In the genomic region with DNA sequence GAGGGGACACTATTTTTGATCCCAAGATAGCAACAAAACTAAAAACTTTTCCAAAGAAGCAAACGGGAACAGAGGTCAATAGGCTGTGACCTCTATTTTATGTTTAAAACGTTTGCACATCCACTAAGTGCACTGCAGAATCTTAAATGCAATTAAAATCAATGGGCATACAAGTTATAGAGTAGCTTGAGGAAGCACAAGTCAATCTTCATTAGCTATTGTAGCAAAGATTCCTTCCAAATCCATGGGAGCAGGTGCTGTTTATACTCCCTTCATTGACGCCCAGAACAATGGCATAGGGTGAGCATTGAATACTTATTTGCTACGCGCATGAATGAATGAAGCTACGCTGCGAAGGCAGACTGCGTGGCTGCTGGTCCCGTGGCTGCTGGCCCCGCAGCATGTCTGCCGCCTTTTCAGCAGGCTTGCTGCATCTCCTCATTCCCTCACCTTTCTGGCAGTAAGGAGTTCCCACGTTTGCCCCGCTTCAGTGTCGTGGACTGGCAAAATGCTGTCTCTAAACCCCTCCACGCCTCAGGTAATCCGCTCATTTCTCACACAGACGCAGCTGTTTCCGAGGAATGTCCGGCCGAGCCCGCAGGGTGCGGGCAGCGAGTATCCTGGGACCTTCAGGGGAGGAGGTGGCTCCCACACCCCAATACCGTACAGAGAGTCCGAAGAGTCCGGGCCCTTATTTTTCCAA, we compare ENCODE assay signal across 10 cellular contexts. TPM values are rescaled to one million over a fixed set of nuclear protein-coding genes. Genes with fewer than 3 reads are reported as not detected.
DNase-seq lines count a peak whose midpoint lies in the region; ATAC-seq, FAIRE-seq and TF ChIP-seq lines count a peak whose summit lies in the region.
"Had no signal": no experiment of that assay in that cellular context is flagged by ENCODE, and none has a peak within 500 bp of the region (broad histone marks: within the 10 kb centered on the region; RNA-seq: fewer than 3 reads in every experiment).

No MANE protein-coding gene starts in this region.

- H3K9me3 Mint-ChIP-seq in neural crest cell = peaks cover 2% of the 10 kb centered on the region

- H3K27ac ChIP-seq in ectodermal cell (ENCODE audit: insufficient read depth, low read depth, low read length, poor library complexity, severe bottlenecking) = peak overlapping the region; percentile 65
- H3K27ac ChIP-seq: foreskin keratinocyte had no signal

- DNase-seq in Ammon's horn (ENCODE audit: low spot score) (peak; percentile 81), NCI-H1105 (lab: John Stamatoyannopoulos, UW) (peak; percentile 41), neural crest cell (ENCODE audit: low read depth, low spot score) (no peak), GM10266 (ENCODE audit: extremely low spot score) (no peak), GM12891 (ENCODE audit: insufficient read length, low spot score) (no peak)

- H3K36me3 ChIP-seq in ectodermal cell (ENCODE audit: control insufficient read depth, insufficient read depth, low read length) = no peaks in the 10 kb centered on the region

- peak overlapping the region; percentile 97 for H3K27ac Mint-ChIP-seq in neural crest cell (ENCODE audit: unreplicated experiment)

- H3K4me1 Mint-ChIP-seq in neural crest cell = peaks cover 38% of the 10 kb centered on the region

- peaks cover 10% of the 10 kb centered on the region for H3K36me3 Mint-ChIP-seq in neural crest cell (ENCODE audit: low read depth)

- WGBS in ectodermal cell, 2 experiments = 12% methylated on average over 26 of the region's 26 CpGs

- TF ChIP-seq POLR2A in GM12891 (IDR thresholded peaks at IDR 0.05; ENCODE audit: low read depth, low read length) = no peak

- peak overlapping the region; percentile 39 for H3K4me3 ChIP-seq in ectodermal cell (ENCODE audit: insufficient read depth, low read depth, low read length)

- ATAC-seq in GM18861 (IDR thresholded peaks at IDR 0.05; ENCODE audit: unreplicated experiment) (no peak), GM18873 (IDR thresholded peaks at IDR 0.05; ENCODE audit: low FRiP score, unreplicated experiment) (no peak)

- FAIRE-seq in GM12891 (lab: Jason Lieb, UNC) = no peak
- FAIRE-seq: TTC549 had no signal

- H3K9me3 ChIP-seq in ectodermal cell (ENCODE audit: control insufficient read depth, low read length) = no peaks in the 10 kb centered on the region

- TF ChIP-seq CTCF in neural crest cell (conservative IDR thresholded peaks at IDR 0.05) = no peak
- no peak for TF ChIP-seq CTCF in GM10266 (IDR thresholded peaks at IDR 0.05; ENCODE audit: control insufficient read depth, insufficient read depth, low read depth, missing control alignments)

- H3K27me3 Mint-ChIP-seq in neural crest cell (ENCODE audit: low read depth) = peaks cover 52% of the 10 kb centered on the region

- H3K4me3 Mint-ChIP-seq in neural crest cell = peak overlapping the region; percentile 97

- no peaks in the 10 kb centered on the region for H3K4me1 ChIP-seq in ectodermal cell (ENCODE audit: control insufficient read depth, insufficient read depth, low read length)
- H3K4me1 ChIP-seq: foreskin keratinocyte had no signal

- peaks cover 49% of the 10 kb centered on the region for H3K27me3 ChIP-seq in ectodermal cell (ENCODE audit: control insufficient read depth, insufficient read depth, low read length, poor library complexity, severe bottlenecking)

TF ChIP-seq in GM12891, 5 proteins besides CTCF, POLR2A, EP300 and RAD21:
- TF ChIP-seq TAF1 (IDR thresholded peaks at IDR 0.05; ENCODE audit: low read depth, low read length) = no peak
- no peak for TF ChIP-seq PAX5 (IDR thresholded peaks at IDR 0.05; ENCODE audit: insufficient read depth, low read length, severe bottlenecking)
- no peak for TF ChIP-seq SPI1 (IDR thresholded peaks at IDR 0.05; ENCODE audit: low read depth, low read length)
- no peak for TF ChIP-seq POLR2AphosphoS5 (IDR thresholded peaks at IDR 0.05; ENCODE audit: low read depth, low read length)
- no peak for TF ChIP-seq POU2F2 (IDR thresholded peaks at IDR 0.05; ENCODE audit: low read depth, low read length)

RNA-seq across cellular contexts. Expression of a gene that starts 0.8 kb away (rescaled TPM):
- 3.9 TPM for polyA plus RNA-seq in ectodermal cell (2013, experiment 1 of 4)
- 2.1 TPM for polyA plus RNA-seq in ectodermal cell (2013, experiment 2 of 4)
- 2.8 TPM for polyA plus RNA-seq in ectodermal cell (2013, experiment 3 of 4)
- 2.2 TPM for polyA plus RNA-seq in ectodermal cell (2013, experiment 4 of 4)
- 17.1 and 17.5 TPM in 2 replicates for total RNA-seq in neural crest cell
- not detected for polyA plus RNA-seq in GM12891 (2012; ENCODE audit: low read depth, missing spikeins)
- total RNA-seq: foreskin keratinocyte had no signal

Comparison
In these comparisons a context has a peak if more than half of its experiments do, and no peak if none do; other contexts are left out.
1. DNase-seq: peak in Ammon's horn (single experiment) and NCI-H1105 (single experiment); none in neural crest cell (single experiment), GM10266 (single experiment) and GM12891 (single experiment).